ENCODE assay signal across 15 cellular contexts in genomic region chr4:6639137-6639680, GRCh38. TPM values are rescaled to one million over a fixed set of nuclear protein-coding genes. Genes with fewer than 3 reads are reported as not detected.
DNase-seq lines count a peak whose midpoint lies in the region; ATAC-seq and TF ChIP-seq lines count a peak whose summit lies in the region.
"Had no signal": no experiment of that assay in that cellular context is flagged by ENCODE, and none has a peak within 500 bp of the region (broad histone marks: within the 10 kb centered on the region; RNA-seq: fewer than 3 reads in every experiment).

No MANE protein-coding gene starts in this region.

- H3K27ac ChIP-seq in PC-9 = no peak overlapping the region
- H3K27ac ChIP-seq in endodermal cell (ENCODE audit: low read depth, low read length) = no peak overlapping the region
- no peak overlapping the region for H3K27ac ChIP-seq in smooth muscle cell (ENCODE audit: low read depth)
- no peak overlapping the region for H3K27ac ChIP-seq in tibial artery

- no peak overlapping the region for H3K4me3 ChIP-seq in PC-9
- no peak overlapping the region for H3K4me3 ChIP-seq in endodermal cell (ENCODE audit: low read length)
- H3K4me3 ChIP-seq in smooth muscle cell = no peak overlapping the region
- no peak overlapping the region for H3K4me3 ChIP-seq in tibial artery

- CTCF ChIA-PET in activated naive CD4-positive, alpha-beta T cell treated with anti-CD3 and anti-CD28 coated beads for 36 hours (lab: Charles Lee) = interaction anchor here (0.6 to 1.0 kb wide), 3 partner anchors 8 to 334 kb away, joined by 3 read pairs; partner anchors contain the start of gene S100P
- CTCF ChIA-PET in PC-9 (lab: Charles Lee) = interaction anchor here (1.2 kb wide), 1 partner anchor 65 kb away, joined by 7 read pairs; no protein-coding TSS in a partner anchor

- no peak for ATAC-seq in activated naive CD4-positive, alpha-beta T cell treated with anti-CD3 and anti-CD28 coated beads, Interleukin-2, amount 50 U/mL, for 72 hours

- peaks cover 17% of the 10 kb centered on the region for H4K20me1 ChIP-seq in PC-9 (ENCODE audit: insufficient read depth)
- peaks cover 32% of the 10 kb centered on the region for H4K20me1 ChIP-seq in smooth muscle cell (ENCODE audit: low read depth)

- H3K79me2 ChIP-seq in PC-9 (ENCODE audit: low read depth) (peaks cover 31% of the 10 kb centered on the region), smooth muscle cell (ENCODE audit: low read depth) (peaks cover 31% of the 10 kb centered on the region)

- H3K4me2 ChIP-seq in PC-9 (peak overlapping the region; percentile 93), smooth muscle cell (peak overlapping the region; percentile 96)

- H2AFZ ChIP-seq in PC-9 = no peak overlapping the region
- no peak overlapping the region for H2AFZ ChIP-seq in smooth muscle cell (ENCODE audit: low read depth)

- H3F3A ChIP-seq in PC-9 (ENCODE audit: insufficient read depth, low read depth) (peaks cover 25% of the 10 kb centered on the region; the same call in 1 of the 2 replicates), smooth muscle cell (ENCODE audit: low read depth) (peaks cover 17% of the 10 kb centered on the region)

- intact Hi-C loops in activated naive CD4-positive, alpha-beta T cell treated with anti-CD3 and anti-CD28 coated beads for 36 hours (cut with micrococcal nuclease) = no loop called here
- intact Hi-C loops in PC-9 (cut with micrococcal nuclease; ENCODE audit: unreplicated experiment) = no loop called here
- intact Hi-C loops in tibial artery (cut with DNase I; ENCODE audit: low total_unique reads) = no loop called here

- peaks cover 3% of the 10 kb centered on the region for H3K9me3 Mint-ChIP-seq in activated naive CD4-positive, alpha-beta T cell treated with anti-CD3 and anti-CD28 coated beads for 36 hours
- H3K9me3 Mint-ChIP-seq in activated naive CD4-positive, alpha-beta T cell treated with anti-CD3 and anti-CD28 coated beads, Interleukin-2, amount 50 U/mL, for 72 hours = no peaks in the 10 kb centered on the region
- no peaks in the 10 kb centered on the region for H3K9me3 Mint-ChIP-seq in endodermal cell

- H3K36me3 Mint-ChIP-seq in activated naive CD4-positive, alpha-beta T cell treated with anti-CD3 and anti-CD28 coated beads for 36 hours (ENCODE audit: low read depth) = peaks cover 36% of the 10 kb centered on the region
- H3K36me3 Mint-ChIP-seq in activated naive CD4-positive, alpha-beta T cell treated with anti-CD3 and anti-CD28 coated beads, Interleukin-2, amount 50 U/mL, for 72 hours = peaks cover 32 to 34% of the 10 kb centered on the region in 2 donors
- peaks cover 17% of the 10 kb centered on the region for H3K36me3 Mint-ChIP-seq in endodermal cell (ENCODE audit: low read depth)

- H3K9me2 ChIP-seq in PC-9 (ENCODE audit: insufficient read depth) = no peaks in the 10 kb centered on the region

- WGBS in endodermal cell (ENCODE audit: insufficient coverage in 1 of 2, insufficient read length in 1 of 2), 2 experiments = 90 to 95% methylated on average over 2 to 8 of the region's 14 CpGs
- WGBS in smooth muscle cell (ENCODE audit: low lambda C conversion rate) = 99% methylated on average over 14 of the region's 14 CpGs

- DNase-seq in activated naive CD4-positive, alpha-beta T cell treated with anti-CD3 and anti-CD28 coated beads for 36 hours = no peak
- no peak for DNase-seq in activated naive CD4-positive, alpha-beta T cell treated with anti-CD3 and anti-CD28 coated beads, Interleukin-2, amount 50 U/mL, for 72 hours (ENCODE audit: low spot score in 2 of 2)
- no peak for DNase-seq in PC-9
- no peak for DNase-seq in endodermal cell
- DNase-seq in smooth muscle cell (lab: John Stamatoyannopoulos, UW; ENCODE audit: unreplicated experiment) = no peak
- DNase-seq in tibial artery = no peak
- DNase-seq in stimulated activated CD4-positive, alpha-beta T cell treated with anti-CD3 and anti-CD28 coated beads, Interleukin-12 subunit alpha, Interleukin-12 subunit beta, amount 100 ng/mL, for 4 hours = no peak
- DNase-seq in NOMO-1 (lab: John Stamatoyannopoulos, UW; ENCODE audit: unreplicated experiment in 2 of 2) = no peak
- DNase-seq: activated CD4-positive, alpha-beta T cell treated with anti-CD3 and anti-CD28 coated beads for 36 hours; activated effector memory CD4-positive, alpha-beta T cell treated with Interleukin-2 at 50 U/mL for 16 hours; NCI-H2081 treated with DMSO at 0.1 percent for 48 hours; retina had no signal

- no peak overlapping the region for H3K4me3 Mint-ChIP-seq in activated naive CD4-positive, alpha-beta T cell treated with anti-CD3 and anti-CD28 coated beads for 36 hours
- peak overlapping the region; percentile 99 for H3K4me3 Mint-ChIP-seq in endodermal cell

- H3K9ac ChIP-seq in endodermal cell (ENCODE audit: extremely low read depth, low read length, poor library complexity, severe bottlenecking) = no peak overlapping the region
- no peak overlapping the region for H3K9ac ChIP-seq in smooth muscle cell (ENCODE audit: low read depth)

- BruUV-seq in PC-9 (replicated peaks; lab: Mats Ljungman, UMichigan) = no TSS peak

- peak overlapping the region; percentile 65 for H3K27ac Mint-ChIP-seq in activated naive CD4-positive, alpha-beta T cell treated with anti-CD3 and anti-CD28 coated beads for 36 hours
- H3K27ac Mint-ChIP-seq in activated naive CD4-positive, alpha-beta T cell treated with anti-CD3 and anti-CD28 coated beads, Interleukin-2, amount 50 U/mL, for 72 hours = no peak overlapping the region
- H3K27ac Mint-ChIP-seq in endodermal cell = no peak overlapping the region

- peaks cover 25% of the 10 kb centered on the region for H3K4me1 Mint-ChIP-seq in activated naive CD4-positive, alpha-beta T cell treated with anti-CD3 and anti-CD28 coated beads for 36 hours (ENCODE audit: low read depth)
- H3K4me1 Mint-ChIP-seq in endodermal cell = peaks cover 20% of the 10 kb centered on the region

- H3K36me3 ChIP-seq in PC-9 (ENCODE audit: low read depth) (peaks cover 15% of the 10 kb centered on the region), endodermal cell (ENCODE audit: control insufficient read depth, insufficient read depth, low read length) (peaks cover 21% of the 10 kb centered on the region), smooth muscle cell (ENCODE audit: low read depth) (no peaks in the 10 kb centered on the region), tibial artery (peaks cover 17 to 20% (median 20%) of the 10 kb centered on the region in 3 donors)

- H3K27me3 Mint-ChIP-seq in activated naive CD4-positive, alpha-beta T cell treated with anti-CD3 and anti-CD28 coated beads for 36 hours (ENCODE audit: low read depth) = no peaks in the 10 kb centered on the region
- no peaks in the 10 kb centered on the region for H3K27me3 Mint-ChIP-seq in endodermal cell (ENCODE audit: insufficient read depth)
- H3K27me3 Mint-ChIP-seq: activated CD4-positive, alpha-beta T cell treated with anti-CD3 and anti-CD28 coated beads for 36 hours had no signal

- H3K27me3 ChIP-seq in PC-9 (ENCODE audit: insufficient read depth, low read depth) (no peaks in the 10 kb centered on the region), endodermal cell (ENCODE audit: control insufficient read depth, insufficient read depth, low read length, poor library complexity, severe bottlenecking) (no peaks in the 10 kb centered on the region), smooth muscle cell (ENCODE audit: low read depth) (no peaks in the 10 kb centered on the region), tibial artery (no peaks in the 10 kb centered on the region)
- H3K27me3 ChIP-seq: Peyer's patch had no signal

- H3K4me1 ChIP-seq in PC-9 (replicated peaks; ENCODE audit: insufficient read depth) = peaks cover 13% of the 10 kb centered on the region
- H3K4me1 ChIP-seq in endodermal cell (ENCODE audit: control insufficient read depth, insufficient read depth, low read length) = peaks cover 3% of the 10 kb centered on the region
- peaks cover 17% of the 10 kb centered on the region for H3K4me1 ChIP-seq in smooth muscle cell (ENCODE audit: low read depth)
- peaks cover 0 to 35% (median 24%) of the 10 kb centered on the region in 4 donors for H3K4me1 ChIP-seq in tibial artery

- TF ChIP-seq CTCF in PC-9 (conservative IDR thresholded peaks at IDR 0.05) (no peak), endodermal cell (conservative IDR thresholded peaks at IDR 0.05) (no peak), smooth muscle cell (IDR thresholded peaks at IDR 0.05; ENCODE audit: borderline replicate concordance, insufficient read depth, poor library complexity, severe bottlenecking) (no peak), tibial artery (IDR thresholded peaks at IDR 0.05) (no peak)

- POLR2A ChIA-PET in PC-9 (lab: Charles Lee; ENCODE audit: unreplicated experiment) = interaction anchor here (0.6 kb wide), 1 partner anchor 132 kb away, joined by 3 read pairs; no protein-coding TSS in a partner anchor

- H3K9me3 ChIP-seq in PC-9 (ENCODE audit: insufficient read depth, low read depth) = no peaks in the 10 kb centered on the region
- no peaks in the 10 kb centered on the region for H3K9me3 ChIP-seq in endodermal cell (ENCODE audit: control insufficient read depth, low read length)
- H3K9me3 ChIP-seq in smooth muscle cell (replicated peaks; ENCODE audit: low read depth) = no peaks in the 10 kb centered on the region
- no peaks in the 10 kb centered on the region for H3K9me3 ChIP-seq in tibial artery
- H3K9me3 ChIP-seq: Peyer's patch, thoracic aorta had no signal

RNA-seq across cellular contexts. Expression of gene MRFAP1, which starts 1.3 kb away (rescaled TPM):
- 100 to 1,000 TPM; 150 to 151 TPM for total RNA-seq in activated naive CD4-positive, alpha-beta T cell treated with anti-CD3 and anti-CD28 coated beads for 36 hours
- total RNA-seq in activated naive CD4-positive, alpha-beta T cell treated with anti-CD3 and anti-CD28 coated beads, Interleukin-2, amount 50 U/mL, for 72 hours = 100 to 1,000 TPM in 1 of 2 donors, 10 to 100 TPM in 1; 72.7 to 114 TPM
- 278 and 291 TPM in 2 replicates for total RNA-seq in PC-9 (2021)
- 100 to 1,000 TPM; 231 to 239 TPM for total RNA-seq in endodermal cell
- 248 TPM for polyA plus RNA-seq in endodermal cell (2013, experiment 1 of 2)
- polyA plus RNA-seq in endodermal cell (2013, experiment 2 of 2) = 221 TPM
- total RNA-seq in smooth muscle cell = 165 TPM in 2 replicates
- polyA plus RNA-seq in smooth muscle cell = 206 and 231 TPM in 2 replicates

RNA-seq across cellular contexts. Expression of gene S100P, which starts 54.5 kb away (rescaled TPM):
- total RNA-seq in activated naive CD4-positive, alpha-beta T cell treated with anti-CD3 and anti-CD28 coated beads for 36 hours = 10 to 100 TPM in 1 of 2 experiments, 1 to 10 TPM in 1; 8.5 to 10.0 TPM
- total RNA-seq in activated naive CD4-positive, alpha-beta T cell treated with anti-CD3 and anti-CD28 coated beads, Interleukin-2, amount 50 U/mL, for 72 hours = 1 to 10 TPM in 1 of 2 donors, not detected in 1; 1.7 TPM
- 480 and 837 TPM in 2 replicates for total RNA-seq in PC-9 (2021)
- total RNA-seq in endodermal cell = not detected
- not detected for polyA plus RNA-seq in endodermal cell (2013, experiment 1 of 2)
- not detected for polyA plus RNA-seq in endodermal cell (2013, experiment 2 of 2)
- 1.3 and 4.0 TPM in 2 replicates for total RNA-seq in smooth muscle cell
- 6.6 and 27.3 TPM in 2 replicates for polyA plus RNA-seq in smooth muscle cell
- total RNA-seq: myocyte had no signal

Comparison
In these comparisons a context has a peak if more than half of its experiments do, and no peak if none do; other contexts are left out.
1. RNA of gene S100P, which starts 54.5 kb away (total RNA-seq): 480 to 837 TPM in PC-9; 8.5 to 10.0 TPM in activated naive CD4-positive, alpha-beta T cell treated with anti-CD3 and anti-CD28 coated beads for 36 hours, 1.3 to 4.0 TPM in smooth muscle cell, 1.7 TPM in activated naive CD4-positive, alpha-beta T cell treated with anti-CD3 and anti-CD28 coated beads, Interleukin-2, amount 50 U/mL, for 72 hours and not detected in endodermal cell; every median in the first group is over 10 times any median in the second.